ENCODE assay signal across 9 cellular contexts in genomic region chr6:41538556-41539182, GRCh38. TPM values are rescaled to one million over a fixed set of nuclear protein-coding genes. Genes with fewer than 3 reads are reported as not detected.
DNase-seq lines count a peak whose midpoint lies in the region; ATAC-seq and TF ChIP-seq lines count a peak whose summit lies in the region.
"Had no signal": no experiment of that assay in that cellular context is flagged by ENCODE, and none has a peak within 500 bp of the region (broad histone marks: within the 10 kb centered on the region; RNA-seq: fewer than 3 reads in every experiment).

No MANE protein-coding gene starts in this region.

- no peaks in the 10 kb centered on the region for H3K9me3 ChIP-seq in psoas muscle
- H3K9me3 ChIP-seq: spleen had no signal

- H3K27me3 ChIP-seq in psoas muscle (ENCODE audit: insufficient read depth in 3 of 3, low read length in 2 of 3) = no peaks in the 10 kb centered on the region

- peaks cover 14% of the 10 kb centered on the region for H3K4me1 ChIP-seq in psoas muscle

- ATAC-seq in GM18868 (IDR thresholded peaks at IDR 0.05; ENCODE audit: unreplicated experiment) (peak; percentile 64), psoas muscle (peak; percentile 38 to 83 (median 71)), GM19397 (IDR thresholded peaks at IDR 0.05; ENCODE audit: unreplicated experiment) (no peak)

- no peaks in the 10 kb centered on the region for H3K36me3 ChIP-seq in psoas muscle (ENCODE audit: insufficient read depth in 1 of 2, low read depth in 1 of 2)
- H3K36me3 ChIP-seq: spleen had no signal

- WGBS in psoas muscle, 3 donors = 50 to 60% (median 52%) methylated on average over 2 of the region's 2 CpGs

- no peak for TF ChIP-seq CTCF in epithelial cell of esophagus (IDR thresholded peaks at IDR 0.05; ENCODE audit: insufficient read depth, low read depth, low read length, missing control alignments)
- no peak for TF ChIP-seq CTCF in psoas muscle (IDR thresholded peaks at IDR 0.05)

- DNase-seq in MV-4-11 (lab: John Stamatoyannopoulos, UW) (peak; percentile 95), epithelial cell of esophagus (ENCODE audit: low read depth) (peak; percentile 56), psoas muscle (no peak), NCI-H345 treated with DMSO at 0.1 percent for 48 hours (lab: John Stamatoyannopoulos, UW; ENCODE audit: unreplicated experiment) (no peak), RKO (ENCODE audit: low spot score) (no peak)
- DNase-seq: activated effector memory CD4-positive, alpha-beta T cell treated with Interleukin-2 at 50 U/mL for 16 hours; spleen had no signal

- intact Hi-C loops in psoas muscle (cut with DNase I) = no loop called here

- H3K4me3 ChIP-seq in epithelial cell of esophagus (ENCODE audit: low read length) = no peak overlapping the region
- H3K4me3 ChIP-seq in psoas muscle = no peak overlapping the region
- H3K4me3 ChIP-seq: spleen had no signal

- H3K27ac ChIP-seq in psoas muscle = no peak overlapping the region
- H3K27ac ChIP-seq: spleen had no signal

RNA-seq across cellular contexts. Expression of gene FOXP4, which starts 7.5 kb away (rescaled TPM):
- total RNA-seq in psoas muscle = 10 to 100 TPM in 2 of 4 donors, 1 to 10 TPM in 2; 6.4 to 12.2 (median 9.9) TPM
- 1 to 10 TPM; 4.6 to 7.5 (median 5.9) TPM for polyA plus RNA-seq in psoas muscle

Comparison
In these comparisons a context has a peak if more than half of its experiments do, and no peak if none do; other contexts are left out.
1. DNase-seq: peak in MV-4-11 (single experiment) and epithelial cell of esophagus (single experiment); none in psoas muscle (0 of 2), NCI-H345 treated with DMSO at 0.1 percent for 48 hours (single experiment) and RKO (single experiment).